Comparison of ENCODE assay signal across 11 cellular contexts in the genomic region with DNA sequence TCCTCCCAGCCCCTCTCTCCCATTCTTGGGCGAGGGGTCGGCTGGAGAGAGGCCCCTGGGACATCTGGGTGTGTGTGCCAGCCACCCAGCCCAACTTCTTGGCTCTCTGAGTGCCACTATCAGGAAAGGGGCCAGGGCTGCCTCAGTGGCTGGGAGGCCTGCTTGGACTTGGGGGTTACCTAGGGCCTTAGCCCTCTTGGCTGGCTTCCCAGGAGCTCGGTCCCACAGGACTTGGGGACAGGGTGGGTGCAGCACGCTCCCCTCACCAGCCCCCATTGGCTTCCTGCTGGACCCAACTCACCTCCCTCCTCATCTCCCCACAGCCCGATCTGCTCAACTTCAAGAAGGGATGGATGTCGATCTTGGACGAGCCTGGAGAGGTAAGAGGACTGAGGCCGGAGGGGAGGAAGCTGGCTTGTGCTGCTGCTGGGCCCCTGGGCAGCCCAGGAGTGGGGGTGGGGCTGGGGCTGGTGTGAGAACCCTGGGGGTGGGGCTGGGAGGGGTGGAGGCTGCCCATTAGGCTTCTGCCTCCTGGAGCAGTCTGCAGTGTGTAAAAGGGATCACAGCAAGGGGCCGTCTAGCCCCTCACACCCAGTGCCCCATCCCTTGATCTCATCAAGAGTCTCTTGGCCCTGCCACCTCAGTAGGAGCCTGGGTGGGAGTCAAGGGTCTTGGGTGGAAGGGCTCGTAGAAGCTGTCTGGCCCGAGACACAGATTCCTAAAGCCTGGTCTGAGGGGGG. TPM values are rescaled to one million over a fixed set of nuclear protein-coding genes. Genes with fewer than 3 reads are reported as not detected.
DNase-seq lines count a peak whose midpoint lies in the region; ATAC-seq and TF ChIP-seq lines count a peak whose summit lies in the region.
"Had no signal": no experiment of that assay in that cellular context is flagged by ENCODE, and none has a peak within 500 bp of the region (broad histone marks: within the 10 kb centered on the region; RNA-seq: fewer than 3 reads in every experiment).

No MANE protein-coding gene starts in this region.

- TF ChIP-seq POLR2A in adrenal gland (IDR thresholded peaks at IDR 0.05) (no peak), prostate gland (IDR thresholded peaks at IDR 0.05) (no peak)

- no peaks in the 10 kb centered on the region for H3K27me3 Mint-ChIP-seq in stimulated activated naive B cell treated with anti-CD40 and anti-IgM and Interleukin-4, amounts not matched to agents 10 μg/mL and 1 μg/mL and 100 μg/mL, for 72 hours

- ATAC-seq in stimulated activated naive B cell treated with anti-CD40 and anti-IgM and Interleukin-4, amounts not matched to agents 10 μg/mL and 1 μg/mL and 100 μg/mL, for 72 hours (replicated peaks), result no peak

- H3K4me1 Mint-ChIP-seq in stimulated activated naive B cell treated with anti-CD40 and anti-IgM and Interleukin-4, amounts not matched to agents 10 μg/mL and 1 μg/mL and 100 μg/mL, for 72 hours, result peaks cover 12 to 33% of the 10 kb centered on the region in 2 donors

- peaks cover 15 to 16% of the 10 kb centered on the region in 2 donors for H3K36me3 Mint-ChIP-seq in stimulated activated naive B cell treated with anti-CD40 and anti-IgM and Interleukin-4, amounts not matched to agents 10 μg/mL and 1 μg/mL and 100 μg/mL, for 72 hours

- no peaks in the 10 kb centered on the region for H3K9me3 ChIP-seq in A673 (ENCODE audit: low read depth, low read length, poor library complexity, severe bottlenecking)
- H3K9me3 ChIP-seq in adrenal gland (replicated peaks in 1 of 3), result no peaks in the 10 kb centered on the region
- no peaks in the 10 kb centered on the region for H3K9me3 ChIP-seq in right atrium auricular region
- no peaks in the 10 kb centered on the region for H3K9me3 ChIP-seq in prostate gland

- no peak overlapping the region for H3K27ac Mint-ChIP-seq in stimulated activated naive B cell treated with anti-CD40 and anti-IgM and Interleukin-4, amounts not matched to agents 10 μg/mL and 1 μg/mL and 100 μg/mL, for 72 hours

- BruUV-seq in A673 (replicated peaks; lab: Mats Ljungman, UMichigan), result no TSS peak

- H3K36me3 ChIP-seq in A673 (ENCODE audit: insufficient read depth, low read length, poor library complexity, severe bottlenecking) (peaks cover 11% of the 10 kb centered on the region), adrenal gland (replicated peaks in 1 of 2) (peaks cover 0 to 22% of the 10 kb centered on the region in 2 donors), right atrium auricular region (peaks cover 24% of the 10 kb centered on the region), prostate gland (no peaks in the 10 kb centered on the region)

- CTCF ChIA-PET in A673 (lab: Charles Lee), result no interaction called here

- H3K9me3 Mint-ChIP-seq in stimulated activated naive B cell treated with anti-CD40 and anti-IgM and Interleukin-4, amounts not matched to agents 10 μg/mL and 1 μg/mL and 100 μg/mL, for 72 hours, result no peaks in the 10 kb centered on the region

- H3K4me3 Mint-ChIP-seq in stimulated activated naive B cell treated with anti-CD40 and anti-IgM and Interleukin-4, amounts not matched to agents 10 μg/mL and 1 μg/mL and 100 μg/mL, for 72 hours, result no peak overlapping the region

- WGBS in adrenal gland, 4 donors, result 51 to 66% (median 64%) methylated on average over 6 to 11 of the region's 11 CpGs
- WGBS in prostate gland, result 45% methylated on average over 11 of the region's 11 CpGs

- POLR2A ChIA-PET in A673 (lab: Charles Lee; ENCODE audit: low non-redundant PET), result no interaction called here

- H3K27ac ChIP-seq in A673 (ENCODE audit: low read depth, low read length, poor library complexity, severe bottlenecking) (peak overlapping the region; percentile 42), adrenal gland (peak overlapping the region; percentile 73 to 98 (median 94)), right atrium auricular region (peak overlapping the region; percentile 97), prostate gland (peak overlapping the region; percentile 86 to 94)

- no peaks in the 10 kb centered on the region for H3K27me3 ChIP-seq in A673 (replicated peaks; ENCODE audit: insufficient read depth, low read depth, low read length, poor library complexity)
- no peaks in the 10 kb centered on the region for H3K27me3 ChIP-seq in adrenal gland
- no peaks in the 10 kb centered on the region for H3K27me3 ChIP-seq in right atrium auricular region
- H3K27me3 ChIP-seq in prostate gland (replicated peaks; ENCODE audit: insufficient read depth), result no peaks in the 10 kb centered on the region

- H3K4me1 ChIP-seq in A673 (ENCODE audit: insufficient read depth, low read length, poor library complexity, severe bottlenecking) (peaks cover 17% of the 10 kb centered on the region), adrenal gland (replicated peaks in 1 of 2) (peaks cover 69 to 72% of the 10 kb centered on the region in 2 donors), right atrium auricular region (peaks cover 0 to 75% of the 10 kb centered on the region in 2 donors), prostate gland (replicated peaks) (peaks cover 44% of the 10 kb centered on the region)

- DNase-seq in A673 (ENCODE audit: low spot score), result no peak
- DNase-seq in adrenal gland, result no peak
- no peak for DNase-seq in right atrium auricular region (ENCODE audit: low spot score)
- DNase-seq in prostate gland (ENCODE audit: low spot score), result no peak
- no peak for DNase-seq in stimulated activated CD4-positive, alpha-beta T cell treated with anti-CD3 and anti-CD28 coated beads, Interleukin-2, amount 100 ng/mL, for 24 hours
- no peak for DNase-seq in stimulated activated naive B cell treated with anti-CD40 and anti-IgM and Interleukin-4, amounts not matched to agents 10 μg/mL and 1 μg/mL and 100 μg/mL, for 72 hours
- no peak for DNase-seq in GM03348 (ENCODE audit: low spot score)
- DNase-seq in NCI-H1694 (lab: John Stamatoyannopoulos, UW), result no peak
- DNase-seq: activated effector memory CD4-positive, alpha-beta T cell treated with anti-CD3 and anti-CD28 coated beads, Interleukin-2, amount 50 U/mL, for 16 hours; GF-D8; NCI-H187 treated with DMSO at 0.1 percent for 48 hours had no signal

- H3K4me3 ChIP-seq in A673 (ENCODE audit: low read depth, low read length, poor library complexity, severe bottlenecking) (no peak overlapping the region), adrenal gland (peak overlapping the region in 1 of 4 donors; percentile 0), right atrium auricular region (no peak overlapping the region), prostate gland (no peak overlapping the region)

- intact Hi-C loops in A673 (cut with micrococcal nuclease; ENCODE audit: unreplicated experiment) (no loop called here), adrenal gland (cut with DNase I) (no loop called here), prostate gland (cut with DNase I) (no loop called here)

- TF ChIP-seq CTCF in A673 (conservative IDR thresholded peaks at IDR 0.05; ENCODE audit: low read depth, low read length), result no peak
- no peak for TF ChIP-seq CTCF in adrenal gland (IDR thresholded peaks at IDR 0.05)
- no peak for TF ChIP-seq CTCF in right atrium auricular region (IDR thresholded peaks at IDR 0.05)
- TF ChIP-seq CTCF in prostate gland (IDR thresholded peaks at IDR 0.05), result no peak

RNA-seq across cellular contexts. Expression of a gene that starts 54.8 kb away (rescaled TPM):
- total RNA-seq in A673 (2021), result 28.7 and 35.1 TPM in 2 replicates
- total RNA-seq in adrenal gland, result 100 to 1,000 TPM in 6 of 8 donors, 10 to 100 TPM in 2; 57.7 to 146 (median 105) TPM
- 10 to 100 TPM; 24.6 to 43.1 (median 29.6) TPM for polyA plus RNA-seq in adrenal gland
- total RNA-seq in right atrium auricular region, result 100 to 1,000 TPM; 108 to 118 TPM
- total RNA-seq in prostate gland, result 100 to 1,000 TPM; 114 to 115 TPM

RNA-seq across cellular contexts. Expression of a gene that starts 56.1 kb away (rescaled TPM):
- 21.4 and 28.5 TPM in 2 replicates for total RNA-seq in A673 (2021)
- 10 to 100 TPM; 20.5 to 87.9 (median 30.4) TPM for total RNA-seq in adrenal gland
- 10 to 100 TPM; 18.2 to 37.2 (median 37.1) TPM for polyA plus RNA-seq in adrenal gland
- 10 to 100 TPM; 15.7 to 34.2 TPM for total RNA-seq in right atrium auricular region
- 10 to 100 TPM; 37.8 to 92.7 TPM for total RNA-seq in prostate gland

Comparison
In these comparisons a context has a peak if more than half of its experiments do, and no peak if none do; other contexts are left out.
1. H3K27ac ChIP-seq: peak in every context shown above with its lines; median percentile 97 in right atrium auricular region; 94 in adrenal gland; 90 in prostate gland; 42 in A673.